Comparison of ENCODE assay signal across 1 cellular context in genomic region chr7:30770936-30771858, GRCh38.
TF ChIP-seq lines count a peak whose summit lies in the region.

TSS of gene MINDY4 (plus strand) at chr7:30771417. CDS start at chr7:30771494, 77 bp downstream.

TF ChIP-seq in K562, 482 proteins besides CTCF, POLR2A, EP300 and RAD21 (continued from another document and continues in another):
- TF ChIP-seq ATF2 (CRISPR knock-in tag; IDR thresholded peaks at IDR 0.05) (no peak), AFF4 (CRISPR knock-in tag; IDR thresholded peaks at IDR 0.05) (peak; percentile 89), PHF20 (IDR thresholded peaks at IDR 0.05; ENCODE audit: partially characterized antibody) (peak; percentile 37), CHD7 (IDR thresholded peaks at IDR 0.05; ENCODE audit: low read depth, low read length) (no peak), TEAD1 (CRISPR knock-in tag; IDR thresholded peaks at IDR 0.05) (peak in 1 of 2 experiments; percentile 39; a peak in 1 of 4 replicates), KLF13 (tag; IDR thresholded peaks at IDR 0.05; ENCODE audit: borderline replicate concordance, low read depth) (no peak), KDM4B (IDR thresholded peaks at IDR 0.05; ENCODE audit: borderline replicate concordance in 2 of 2, low read depth in 1 of 2) (no peak), NCOR1 (IDR thresholded peaks at IDR 0.05) (no peak), FOXK1 (CRISPR knock-in tag; IDR thresholded peaks at IDR 0.05; ENCODE audit: borderline replicate concordance) (no peak), FIP1L1 (IDR thresholded peaks at IDR 0.05; ENCODE audit: low read depth, low read length, poor library complexity, severe bottlenecking) (no peak), NFE2 (IDR thresholded peaks at IDR 0.05; ENCODE audit: low read depth) (no peak), SMARCE1 (IDR thresholded peaks at IDR 0.05) (no peak), CREM (IDR thresholded peaks at IDR 0.05; ENCODE audit: low read depth) (peak; percentile 83), SREBF1 (IDR thresholded peaks at IDR 0.05; ENCODE audit: borderline replicate concordance, low read depth, low read length) (no peak), NR2F6 (CRISPR knock-in tag; IDR thresholded peaks at IDR 0.05) (no peak), ZNF282 (CRISPR knock-in tag; IDR thresholded peaks at IDR 0.05) (no peak), ZNF197 (CRISPR knock-in tag; IDR thresholded peaks at IDR 0.05; ENCODE audit: low read depth) (no peak), ZNF609 (CRISPR knock-in tag; IDR thresholded peaks at IDR 0.05; ENCODE audit: borderline replicate concordance) (no peak), GATAD2B (IDR thresholded peaks at IDR 0.05; ENCODE audit: borderline replicate concordance) (no peak), RFX1 (IDR thresholded peaks at IDR 0.05) (peak; percentile 96), IFI16 (CRISPR knock-in tag; IDR thresholded peaks at IDR 0.05) (no peak), RBBP5 (IDR thresholded peaks at IDR 0.05; ENCODE audit: borderline replicate concordance, insufficient read depth, low read length, poor library complexity, severe bottlenecking) (peak; percentile 36), ZNF133 (CRISPR knock-in tag; IDR thresholded peaks at IDR 0.05) (no peak), ZNF77 (CRISPR knock-in tag; IDR thresholded peaks at IDR 0.05) (no peak), HNRNPL (IDR thresholded peaks at IDR 0.05; ENCODE audit: low read depth, low read length) (no peak), POLR2AphosphoS5 (IDR thresholded peaks at IDR 0.05; ENCODE audit: control insufficient read depth, insufficient read depth, low read depth, low read length) (no peak), ZNF436 (CRISPR knock-in tag; IDR thresholded peaks at IDR 0.05) (no peak), IRF1 (CRISPR knock-in tag; IDR thresholded peaks at IDR 0.05; ENCODE audit: borderline replicate concordance) (no peak)
- TF ChIP-seq, protein P1, sequence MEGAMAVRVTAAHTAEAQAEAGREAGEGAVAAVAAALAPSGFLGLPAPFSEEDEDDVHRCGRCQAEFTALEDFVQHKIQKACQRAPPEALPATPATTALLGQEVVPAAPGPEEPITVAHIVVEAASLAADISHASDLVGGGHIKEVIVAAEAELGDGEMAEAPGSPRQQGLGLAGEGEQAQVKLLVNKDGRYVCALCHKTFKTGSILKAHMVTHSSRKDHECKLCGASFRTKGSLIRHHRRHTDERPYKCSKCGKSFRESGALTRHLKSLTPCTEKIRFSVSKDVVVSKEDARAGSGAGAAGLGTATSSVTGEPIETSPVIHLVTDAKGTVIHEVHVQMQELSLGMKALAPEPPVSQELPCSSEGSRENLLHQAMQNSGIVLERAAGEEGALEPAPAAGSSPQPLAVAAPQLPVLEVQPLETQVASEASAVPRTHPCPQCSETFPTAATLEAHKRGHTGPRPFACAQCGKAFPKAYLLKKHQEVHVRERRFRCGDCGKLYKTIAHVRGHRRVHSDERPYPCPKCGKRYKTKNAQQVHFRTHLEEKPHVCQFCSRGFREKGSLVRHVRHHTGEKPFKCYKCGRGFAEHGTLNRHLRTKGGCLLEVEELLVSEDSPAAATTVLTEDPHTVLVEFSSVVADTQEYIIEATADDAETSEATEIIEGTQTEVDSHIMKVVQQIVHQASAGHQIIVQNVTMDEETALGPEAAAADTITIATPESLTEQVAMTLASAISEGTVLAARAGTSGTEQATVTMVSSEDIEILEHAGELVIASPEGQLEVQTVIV (CRISPR knock-in tag; IDR thresholded peaks at IDR 0.05; ENCODE audit: borderline replicate concordance), result no peak
- TF ChIP-seq, protein P2, sequence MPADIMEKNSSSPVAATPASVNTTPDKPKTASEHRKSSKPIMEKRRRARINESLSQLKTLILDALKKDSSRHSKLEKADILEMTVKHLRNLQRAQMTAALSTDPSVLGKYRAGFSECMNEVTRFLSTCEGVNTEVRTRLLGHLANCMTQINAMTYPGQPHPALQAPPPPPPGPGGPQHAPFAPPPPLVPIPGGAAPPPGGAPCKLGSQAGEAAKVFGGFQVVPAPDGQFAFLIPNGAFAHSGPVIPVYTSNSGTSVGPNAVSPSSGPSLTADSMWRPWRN (IDR thresholded peaks at IDR 0.05; ENCODE audit: low read depth), result no peak
